In genomic region chr2:54629914-54630609, GRCh38 we compare ENCODE assay signal across 8 cellular contexts.
DNase-seq lines count a peak whose midpoint lies in the region; ATAC-seq and TF ChIP-seq lines count a peak whose summit lies in the region.

No MANE protein-coding gene starts in this region.

- H3K27me3 ChIP-seq in PC-3 (ENCODE audit: low read length): no peaks in the 10 kb centered on the region
- H3K27me3 ChIP-seq in esophagus muscularis mucosa: no peaks in the 10 kb centered on the region
- H3K27me3 ChIP-seq in parathyroid adenoma (ENCODE audit: control insufficient read depth, insufficient read depth, low read length): no peaks in the 10 kb centered on the region
- H3K27me3 ChIP-seq in HAP-1 (ENCODE audit: low read depth): no peaks in the 10 kb centered on the region

- WGBS in esophagus muscularis mucosa: 47% methylated on average over 2 of the region's 9 CpGs

- CTCF ChIA-PET in PC-3 (lab: Charles Lee): no interaction called here

- TF ChIP-seq CTCF in PC-3 (conservative IDR thresholded peaks at IDR 0.05; ENCODE audit: low read depth, low read length): no peak
- TF ChIP-seq CTCF in esophagus muscularis mucosa (IDR thresholded peaks at IDR 0.05): no peak
- TF ChIP-seq CTCF in parathyroid adenoma (IDR thresholded peaks at IDR 0.05): no peak

- intact Hi-C loops in PC-3 (cut with micrococcal nuclease) (no loop called here), esophagus muscularis mucosa (cut with DNase I) (no loop called here)

- no peaks in the 10 kb centered on the region for H3K9me2 ChIP-seq in PC-3 (replicated peaks; ENCODE audit: low read length)

- H3K4me1 ChIP-seq in PC-3 (ENCODE audit: insufficient read depth, low read length) (no peaks in the 10 kb centered on the region), esophagus muscularis mucosa (peaks cover 73 to 77% (median 73%) of the 10 kb centered on the region in 4 donors), parathyroid adenoma (peaks cover 38% of the 10 kb centered on the region), HAP-1 (peaks cover 12% of the 10 kb centered on the region)

- no peak for TF ChIP-seq EP300 in esophagus muscularis mucosa (IDR thresholded peaks at IDR 0.05)

- H3K36me3 ChIP-seq in PC-3 (ENCODE audit: low read depth, low read length) (peaks cover 89% of the 10 kb centered on the region), esophagus muscularis mucosa (peaks cover 56 to 92% (median 88%) of the 10 kb centered on the region in 4 donors), parathyroid adenoma (ENCODE audit: control insufficient read depth, insufficient read depth, low read length) (no peaks in the 10 kb centered on the region), HAP-1 (replicated peaks) (peaks cover 89% of the 10 kb centered on the region)

- DNase-seq in EH (ENCODE audit: low read depth) (peak; percentile 32), PC-3 (peak; percentile 29), esophagus muscularis mucosa (ENCODE audit: extremely low spot score) (no peak), KG1 (lab: John Stamatoyannopoulos, UW) (no peak), MV-4-11 (lab: John Stamatoyannopoulos, UW) (no peak), HAP-1 (ENCODE audit: low spot score in 2 of 2) (no peak)

- H3K79me2 ChIP-seq in PC-3 (ENCODE audit: low read length) (peaks cover 13% of the 10 kb centered on the region; the same call in 1 of the 2 replicates), parathyroid adenoma (peaks cover 29% of the 10 kb centered on the region)

- H3K9me3 ChIP-seq in PC-3 (ENCODE audit: low read length) (no peaks in the 10 kb centered on the region), esophagus muscularis mucosa (no peaks in the 10 kb centered on the region), parathyroid adenoma (ENCODE audit: control insufficient read depth, low read length) (no peaks in the 10 kb centered on the region), HAP-1 (no peaks in the 10 kb centered on the region)

- H4K20me1 ChIP-seq in PC-3 (ENCODE audit: low read length): 0 out of 2 replicates have a peak, but pooled peaks cover 7% of the 10 kb centered on the region

- H2AFZ ChIP-seq in PC-3 (ENCODE audit: low read length) (no peak overlapping the region), parathyroid adenoma (no peak overlapping the region)

- in situ Hi-C loops in HAP-1 (cut with MboI; ENCODE audit: low sequenced_read_pairs): no loop called here

- H3F3A ChIP-seq in PC-3 (ENCODE audit: low read length, unreplicated experiment): no peaks in the 10 kb centered on the region

- ATAC-seq in PC-3: no peak
- ATAC-seq in GM18873 (IDR thresholded peaks at IDR 0.05; ENCODE audit: low FRiP score, unreplicated experiment): no peak

- H3K4me2 ChIP-seq in PC-3 (ENCODE audit: low read length): no peak overlapping the region
- no peak overlapping the region for H3K4me2 ChIP-seq in parathyroid adenoma (ENCODE audit: low read length)

- POLR2A ChIA-PET in PC-3 (lab: Charles Lee; ENCODE audit: unreplicated experiment): no interaction called here

- H3K27ac ChIP-seq in PC-3 (ENCODE audit: low read length) (no peak overlapping the region), esophagus muscularis mucosa (replicated peaks in 1 of 4) (peak overlapping the region; percentile 2 to 81 (median 44)), parathyroid adenoma (peak overlapping the region; percentile 25)

- BruUV-seq in PC-3 (replicated peaks; lab: Mats Ljungman, UMichigan): no TSS peak

- H3K4me3 ChIP-seq in PC-3 (ENCODE audit: low read length): no peak overlapping the region
- no peak overlapping the region for H3K4me3 ChIP-seq in esophagus muscularis mucosa
- H3K4me3 ChIP-seq in parathyroid adenoma (ENCODE audit: low read depth, low read length): no peak overlapping the region
- no peak overlapping the region for H3K4me3 ChIP-seq in HAP-1

- no peak overlapping the region for H3K9ac ChIP-seq in PC-3 (ENCODE audit: low read length)
- no peak overlapping the region for H3K9ac ChIP-seq in parathyroid adenoma

- TF ChIP-seq POLR2A in esophagus muscularis mucosa (IDR thresholded peaks at IDR 0.05; ENCODE audit: low read depth): no peak

Comparison
In these comparisons a context has a peak if more than half of its experiments do, and no peak if none do; other contexts are left out.
1. DNase-seq: peak in EH (single experiment) and PC-3 (single experiment); none in esophagus muscularis mucosa (single experiment), KG1 (single experiment), MV-4-11 (single experiment) and HAP-1 (0 of 2).